In genomic region chr11:73308963-73309960, GRCh38 we compare ENCODE assay signal across 1 cellular context.
A peak's percentile ranks its signal among the peaks of the same experiment; 100 is the strongest.
TF ChIP-seq lines count a peak whose summit lies in the region.

No MANE protein-coding gene starts in this region.

TF ChIP-seq in A549, 52 proteins besides CTCF, POLR2A, EP300 and RAD21 (continued from another document):
- TF ChIP-seq E2F6 (IDR thresholded peaks at IDR 0.05; ENCODE audit: borderline replicate concordance, low read depth) (peak; percentile 50; the same call in 1 of the 2 replicates), MAX (IDR thresholded peaks at IDR 0.05) (peak; percentile 63), USF2 (IDR thresholded peaks at IDR 0.05) (no peak)
